8 cellular contexts compared by ENCODE assay signal in genomic region chr21:44931501-44932365, GRCh38. TPM values are rescaled to one million over a fixed set of nuclear protein-coding genes. Genes with fewer than 3 reads are reported as not detected.
DNase-seq lines count a peak whose midpoint lies in the region; ATAC-seq and TF ChIP-seq lines count a peak whose summit lies in the region.

No MANE protein-coding gene starts in this region.

- H3K27ac ChIP-seq in CD4-positive, CD25-positive, alpha-beta regulatory T cell (ENCODE audit: insufficient read depth, low read length, poor library complexity, severe bottlenecking) = peak overlapping the region; percentile 82
- H3K27ac ChIP-seq in KOPT-K1 (ENCODE audit: low read depth, low read length, poor library complexity, severe bottlenecking) (peak overlapping the region; percentile 97), dorsolateral prefrontal cortex (peak overlapping the region in 14 of 59 donors; percentile 3 to 60 (median 28))

- no peaks in the 10 kb centered on the region for H3K36me3 ChIP-seq in CD4-positive, CD25-positive, alpha-beta regulatory T cell (ENCODE audit: control insufficient read depth, insufficient read depth, low read length)
- no peaks in the 10 kb centered on the region for H3K36me3 ChIP-seq in KOPT-K1 (ENCODE audit: insufficient read depth, low read length)

- peak overlapping the region; percentile 90 to 100 (median 94) for H3K4me3 Mint-ChIP-seq in CD4-positive, CD25-positive, alpha-beta regulatory T cell
- H3K4me3 Mint-ChIP-seq in nephron = peak overlapping the region; percentile 68 to 73 (median 69)

- no peaks in the 10 kb centered on the region for H3K9me3 ChIP-seq in CD4-positive, CD25-positive, alpha-beta regulatory T cell (ENCODE audit: control insufficient read depth in 2 of 2, low read length in 2 of 2)
- H3K9me3 ChIP-seq in KOPT-K1 (ENCODE audit: insufficient read depth, low read length, poor library complexity, severe bottlenecking) = no peaks in the 10 kb centered on the region

- peaks cover 0 to 3% (median 0%) of the 10 kb centered on the region in 7 donors for H3K9me3 Mint-ChIP-seq in CD4-positive, CD25-positive, alpha-beta regulatory T cell
- H3K9me3 Mint-ChIP-seq in nephron = no peaks in the 10 kb centered on the region

- H3K4me3 ChIP-seq in CD4-positive, CD25-positive, alpha-beta regulatory T cell (ENCODE audit: low read depth, low read length) = peak overlapping the region; percentile 64
- peak overlapping the region in 54 of 59 donors; percentile 7 to 62 (median 42) for H3K4me3 ChIP-seq in dorsolateral prefrontal cortex

- intact Hi-C loops in dorsolateral prefrontal cortex (cut with DNase I) = loop anchor here in 1 of 2 donors (10.0 kb wide), 2 partner anchors 57 to 127 kb away; partner anchors contain the start of genes PTTG1IP and UBE2G2

- ATAC-seq in CD4-positive, CD25-positive, alpha-beta regulatory T cell (ENCODE audit: low read depth in 2 of 2) = no peak

- peak overlapping the region; percentile 61 to 97 (median 91) for H3K27ac Mint-ChIP-seq in CD4-positive, CD25-positive, alpha-beta regulatory T cell
- H3K27ac Mint-ChIP-seq in nephron = no peak overlapping the region

- no peak for TF ChIP-seq CTCF in dorsolateral prefrontal cortex (IDR thresholded peaks at IDR 0.05 in 54 of 56, conservative IDR thresholded peaks at IDR 0.05 in 2 of 56; ENCODE audit: low read depth in 1 of 56, partially characterized antibody in 56 of 56)
- no peak for TF ChIP-seq CTCF in nephron (IDR thresholded peaks at IDR 0.05; ENCODE audit: unreplicated experiment in 3 of 3)

- peaks cover 62% of the 10 kb centered on the region for H3K4me1 ChIP-seq in CD4-positive, CD25-positive, alpha-beta regulatory T cell (ENCODE audit: control insufficient read depth, insufficient read depth, low read length, poor library complexity, severe bottlenecking)

- no peaks in the 10 kb centered on the region for H3K27me3 Mint-ChIP-seq in CD4-positive, CD25-positive, alpha-beta regulatory T cell
- H3K27me3 Mint-ChIP-seq in nephron (ENCODE audit: low read depth) = peaks cover 85% of the 10 kb centered on the region

- DNase-seq in CD4-positive, CD25-positive, alpha-beta regulatory T cell = peak in 1 of 3 donors; percentile 40
- DNase-seq in dorsolateral prefrontal cortex (no peak), NCI-H2227 treated with DMSO at 0.1 percent for 48 hours (lab: John Stamatoyannopoulos, UW) (no peak), NCI-H510A treated with DMSO at 0.1 percent for 48 hours (lab: John Stamatoyannopoulos, UW) (no peak), NCI-H446 (lab: John Stamatoyannopoulos, UW) (no peak)
- DNase-seq in stimulated activated CD4-positive, alpha-beta T cell treated with anti-CD3 and anti-CD28 coated beads, Interleukin-2, amount 100 ng/mL, for 24 hours = no peak

- no peaks in the 10 kb centered on the region for H3K36me3 Mint-ChIP-seq in CD4-positive, CD25-positive, alpha-beta regulatory T cell
- H3K36me3 Mint-ChIP-seq in nephron (ENCODE audit: low read depth) = no peaks in the 10 kb centered on the region

- peaks cover 0 to 43% (median 27%) of the 10 kb centered on the region in 4 donors for H3K4me1 Mint-ChIP-seq in CD4-positive, CD25-positive, alpha-beta regulatory T cell
- H3K4me1 Mint-ChIP-seq in nephron = peaks cover 19% of the 10 kb centered on the region

- H3K27me3 ChIP-seq in CD4-positive, CD25-positive, alpha-beta regulatory T cell (ENCODE audit: control insufficient read depth, insufficient read depth, low read length) = no peaks in the 10 kb centered on the region
- peaks cover 0 to 71% (median 51%) of the 10 kb centered on the region in 45 donors for H3K27me3 ChIP-seq in dorsolateral prefrontal cortex

RNA-seq across cellular contexts. Expression of gene SLX9, which starts 8.1 kb away (rescaled TPM):
- total RNA-seq in CD4-positive, CD25-positive, alpha-beta regulatory T cell = 21.8 TPM
- polyA plus RNA-seq in CD4-positive, CD25-positive, alpha-beta regulatory T cell = 10 to 100 TPM in 3 of 4 donors, 1 to 10 TPM in 1; 7.6 to 12.0 (median 10.0) TPM
- 10 to 100 TPM; 13.4 to 35.4 (median 23.4) TPM for total RNA-seq in dorsolateral prefrontal cortex

RNA-seq across cellular contexts. Expression of gene ITGB2, which starts 11.0 kb away (rescaled TPM):
- 411 TPM for total RNA-seq in CD4-positive, CD25-positive, alpha-beta regulatory T cell
- polyA plus RNA-seq in CD4-positive, CD25-positive, alpha-beta regulatory T cell = 100 to 1,000 TPM; 415 to 519 (median 446) TPM
- total RNA-seq in dorsolateral prefrontal cortex = 100 to 1,000 TPM in 1 of 120 experiments, 10 to 100 TPM in 116, 1 to 10 TPM in 3; 8.2 to 105 (median 26.7) TPM

RNA-seq across cellular contexts. Expression of gene PTTG1IP, which starts 58.2 kb away (rescaled TPM):
- 98.3 TPM for total RNA-seq in CD4-positive, CD25-positive, alpha-beta regulatory T cell
- polyA plus RNA-seq in CD4-positive, CD25-positive, alpha-beta regulatory T cell = 100 to 1,000 TPM in 1 of 4 donors, 10 to 100 TPM in 3; 78.5 to 100 (median 95.1) TPM
- total RNA-seq in dorsolateral prefrontal cortex = 100 to 1,000 TPM in 67 of 120 experiments, 10 to 100 TPM in 53; 59.2 to 243 (median 103) TPM

Comparison
In these comparisons a context has a peak if more than half of its experiments do, and no peak if none do; other contexts are left out.
1. H3K27ac Mint-ChIP-seq: peak in CD4-positive, CD25-positive, alpha-beta regulatory T cell (3 of 3); none in nephron (0 of 3).